In the genomic region with DNA sequence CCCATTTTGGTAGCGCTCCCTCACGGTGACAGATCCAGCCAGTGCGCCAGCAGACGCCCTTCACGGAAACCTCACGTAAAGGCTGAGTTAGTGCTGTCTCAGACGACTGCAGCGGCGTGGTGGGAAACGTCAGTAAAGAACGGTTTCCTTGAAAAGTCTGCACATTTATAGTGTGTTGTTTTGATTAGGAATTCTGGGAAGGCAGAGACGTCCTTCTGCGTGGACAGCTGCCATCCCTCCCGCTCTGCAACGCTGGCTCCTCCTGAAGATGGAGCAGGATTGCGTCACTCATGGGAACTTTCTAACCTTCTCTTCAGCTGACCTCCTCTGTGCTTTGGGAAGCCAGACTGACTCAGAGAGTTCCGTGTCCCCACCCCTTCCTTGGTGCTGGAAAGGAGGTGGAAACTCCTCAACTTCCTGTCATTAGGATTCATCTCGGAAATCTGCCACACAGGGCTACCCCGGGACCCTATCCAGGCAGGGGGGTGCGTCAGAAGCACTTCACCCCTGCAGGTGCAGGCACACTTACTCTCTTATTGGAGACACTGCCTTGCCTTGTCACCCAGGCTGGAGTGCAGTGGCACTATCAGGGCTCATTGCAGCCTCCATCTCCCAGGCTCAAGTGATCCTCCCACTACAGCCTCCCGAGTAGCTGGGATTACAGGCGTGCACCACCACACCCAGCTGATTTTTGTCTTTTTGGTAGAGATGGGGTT, we compare ENCODE assay signal across 10 cellular contexts. TPM values are rescaled to one million over a fixed set of nuclear protein-coding genes. Genes with fewer than 3 reads are reported as not detected.
DNase-seq lines count a peak whose midpoint lies in the region; ATAC-seq and TF ChIP-seq lines count a peak whose summit lies in the region.
"Had no signal": no experiment of that assay in that cellular context is flagged by ENCODE, and none has a peak within 500 bp of the region (broad histone marks: within the 10 kb centered on the region; RNA-seq: fewer than 3 reads in every experiment).

No MANE protein-coding gene starts in this region.

- H3K9me2 ChIP-seq in GM23248 (ENCODE audit: insufficient read depth), result no peaks in the 10 kb centered on the region

- H3K4me1 ChIP-seq in GM23248 (ENCODE audit: insufficient read depth) (peaks cover 6% of the 10 kb centered on the region; the same call in 1 of the 2 replicates), stomach smooth muscle (ENCODE audit: control insufficient read depth, insufficient read depth, low read length) (peaks cover 16% of the 10 kb centered on the region)

- DNase-seq in GM23248 (peak; percentile 97), choroid plexus epithelial cell (ENCODE audit: low read depth) (peak; percentile 95), left kidney (ENCODE audit: low read depth, low spot score) (peak; percentile 56), NCI-H526 treated with DMSO at 0.1 percent for 48 hours (lab: John Stamatoyannopoulos, UW) (no peak), NCI-H2171 treated with DMSO at 0.1 percent for 48 hours (lab: John Stamatoyannopoulos, UW) (no peak)
- DNase-seq: effector CD4-positive, alpha-beta T cell; NCI-H187 had no signal

- no peak for TF ChIP-seq CTCF in choroid plexus epithelial cell (conservative IDR thresholded peaks at IDR 0.05; ENCODE audit: low read depth, low read length)

- no peaks in the 10 kb centered on the region for H3K27me3 ChIP-seq in GM23248 (replicated peaks; ENCODE audit: insufficient read depth)
- H3K27me3 ChIP-seq in stomach smooth muscle (ENCODE audit: control insufficient read depth in 1 of 2, insufficient read depth in 2 of 2, low read length in 2 of 2), result no peaks in the 10 kb centered on the region

- peak overlapping the region; percentile 56 for H3K4me2 ChIP-seq in GM23248 (ENCODE audit: unreplicated experiment)

- H3K79me2 ChIP-seq in GM23248 (ENCODE audit: insufficient read depth), result no peaks in the 10 kb centered on the region

- no peak for ATAC-seq in HG03095 (IDR thresholded peaks at IDR 0.05; ENCODE audit: unreplicated experiment)
- no peak for ATAC-seq in GM19395 (IDR thresholded peaks at IDR 0.05; ENCODE audit: unreplicated experiment)

- H3K27ac ChIP-seq in GM23248, result peak overlapping the region; percentile 69
- peak overlapping the region; percentile 86 for H3K27ac ChIP-seq in stomach smooth muscle (ENCODE audit: low read length)

- H3K4me3 ChIP-seq in GM23248 (peak overlapping the region; percentile 27; the same call in 1 of the 2 replicates), choroid plexus epithelial cell (ENCODE audit: low read depth, low read length) (peak overlapping the region; percentile 35), stomach smooth muscle (ENCODE audit: low read length in 2 of 2) (peak overlapping the region in 1 of 2 donors; percentile 66)

- no peaks in the 10 kb centered on the region for H3F3A ChIP-seq in GM23248 (ENCODE audit: insufficient read depth)

- H3K9ac ChIP-seq in GM23248, result peak overlapping the region; percentile 69
- H3K9ac ChIP-seq in stomach smooth muscle (ENCODE audit: low read length in 2 of 2), result peak overlapping the region; percentile 51 to 75

- H2AFZ ChIP-seq in GM23248, result peak overlapping the region; percentile 66

- no peaks in the 10 kb centered on the region for H4K20me1 ChIP-seq in GM23248 (ENCODE audit: insufficient read depth)

- in situ Hi-C loops in GM23248 (cut with MboI), result no loop called here

- no peaks in the 10 kb centered on the region for H3K36me3 ChIP-seq in GM23248 (ENCODE audit: low read depth)
- no peaks in the 10 kb centered on the region for H3K36me3 ChIP-seq in stomach smooth muscle (ENCODE audit: control insufficient read depth in 2 of 2, insufficient read depth in 2 of 2, low read length in 2 of 2)

- H3K9me3 ChIP-seq in GM23248 (ENCODE audit: low read depth) (no peaks in the 10 kb centered on the region), stomach smooth muscle (ENCODE audit: control insufficient read depth in 2 of 2, low read length in 2 of 2) (no peaks in the 10 kb centered on the region)

- 20 to 21% methylated on average over 22 of the region's 22 CpGs for WGBS in GM23248 (ENCODE audit: low coverage in 1 of 2, low lambda C conversion rate in 2 of 2, missing lambda C conversion rate in 2 of 2), 2 experiments

RNA-seq across cellular contexts. Expression of a gene that starts 24.3 kb away (rescaled TPM):
- total RNA-seq in GM23248 (2014; rRNA removed; shearing (Covaris generic)), result 36.2 and 36.3 TPM in 2 replicates
- polyA plus RNA-seq in GM23248 (2016; fragmentation: Nextera tagmentation; extraction: Ambion mirVana), result 21.5 and 22.6 TPM in 2 replicates

Comparison
In these comparisons a context has a peak if more than half of its experiments do, and no peak if none do; other contexts are left out.
1. DNase-seq: peak in GM23248 (single experiment), choroid plexus epithelial cell (single experiment) and left kidney (single experiment); none in NCI-H526 treated with DMSO at 0.1 percent for 48 hours (single experiment) and NCI-H2171 treated with DMSO at 0.1 percent for 48 hours (single experiment).